Comparison of ENCODE assay signal across 17 cellular contexts in the genomic region with DNA sequence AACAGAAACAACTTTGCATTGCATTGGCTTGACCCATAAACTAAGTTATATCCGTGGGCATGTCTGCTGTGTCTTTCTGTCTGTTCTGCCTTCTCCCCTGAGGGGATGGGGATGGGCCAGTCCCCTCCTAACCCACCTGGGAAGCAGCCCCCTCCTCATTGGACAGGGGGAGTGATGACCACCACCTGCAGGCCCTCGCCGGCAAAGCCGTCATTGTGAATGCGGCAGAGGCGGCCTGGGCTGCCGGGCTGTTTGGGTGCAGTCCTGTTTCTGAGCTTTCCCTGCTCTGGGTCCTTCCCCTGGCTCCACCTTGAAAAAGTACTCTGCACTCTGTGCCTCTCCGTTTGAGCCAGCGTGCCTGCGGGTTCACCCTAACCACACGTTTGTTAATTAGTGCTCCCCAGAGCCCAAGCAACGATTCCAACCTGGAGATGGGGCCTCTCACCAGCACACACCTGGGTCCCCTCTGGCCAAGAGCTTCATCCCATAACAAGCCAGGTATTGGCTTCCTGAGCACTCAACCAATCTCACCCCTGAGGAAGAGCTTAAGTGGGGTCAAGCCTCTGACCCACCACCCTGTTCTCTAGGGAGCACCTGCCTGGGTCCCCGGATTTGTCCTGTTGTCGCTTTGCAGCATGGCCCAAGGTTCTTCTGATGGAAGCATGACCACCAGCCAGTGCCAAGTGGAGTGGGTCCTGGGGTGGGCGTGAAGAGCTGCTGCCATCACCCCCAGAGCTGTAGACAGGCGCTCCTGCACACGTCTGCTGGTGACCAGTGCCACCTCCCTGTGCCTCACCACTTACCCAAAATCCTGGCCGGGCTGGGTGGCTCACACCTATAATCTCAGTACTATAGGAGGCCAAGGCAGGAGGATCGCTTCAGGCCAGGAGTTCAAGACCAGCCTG. TPM values are rescaled to one million over a fixed set of nuclear protein-coding genes. Genes with fewer than 3 reads are reported as not detected.
DNase-seq lines count a peak whose midpoint lies in the region; ATAC-seq and TF ChIP-seq lines count a peak whose summit lies in the region.
"Had no signal": no experiment of that assay in that cellular context is flagged by ENCODE, and none has a peak within 500 bp of the region (broad histone marks: within the 10 kb centered on the region; RNA-seq: fewer than 3 reads in every experiment).

No MANE protein-coding gene starts in this region.

- H3K27me3 Mint-ChIP-seq in stimulated activated naive CD8-positive, alpha-beta T cell treated with anti-CD3 and anti-CD28 coated beads, Interleukin-15, Interleukin-2, amounts not matched to agents 100 ng/mL and 50 ng/mL, for 24 hours, result no peaks in the 10 kb centered on the region
- no peaks in the 10 kb centered on the region for H3K27me3 Mint-ChIP-seq in stimulated activated naive CD8-positive, alpha-beta T cell treated with anti-CD3 and anti-CD28 coated beads, Interleukin-15, amount 100 ng/mL, for 72 hours
- H3K27me3 Mint-ChIP-seq in T-cell (no peaks in the 10 kb centered on the region), nephron progenitor cell (ENCODE audit: low read depth, poor library complexity) (peaks cover 9% of the 10 kb centered on the region)
- H3K27me3 Mint-ChIP-seq: activated naive CD8-positive, alpha-beta T cell treated with anti-CD3 and anti-CD28 coated beads, Interleukin-2, amount 10 ng/mL, durations not matched to agents 7 days and 5 days had no signal

- H3K4me3 Mint-ChIP-seq in stimulated activated naive CD8-positive, alpha-beta T cell treated with anti-CD3 and anti-CD28 coated beads, Interleukin-15, Interleukin-2, amounts not matched to agents 100 ng/mL and 50 ng/mL, for 24 hours, result no peak overlapping the region
- H3K4me3 Mint-ChIP-seq in stimulated activated naive CD8-positive, alpha-beta T cell treated with anti-CD3 and anti-CD28 coated beads, Interleukin-15, amount 100 ng/mL, for 72 hours, result no peak overlapping the region
- no peak overlapping the region for H3K4me3 Mint-ChIP-seq in T-cell
- H3K4me3 Mint-ChIP-seq in nephron progenitor cell, result no peak overlapping the region
- H3K4me3 Mint-ChIP-seq: activated naive CD8-positive, alpha-beta T cell treated with anti-CD3 and anti-CD28 coated beads, Interleukin-2, amount 10 ng/mL, durations not matched to agents 7 days and 5 days; activated T-helper 1 cell treated with anti-CD3 and anti-CD28 coated beads, Interleukin-12 subunit alpha, Interleukin-12 subunit beta, Interleukin-2, Interleukin-4 antibody, amounts not matched to agents 30 ng/mL and 10 ng/mL and 1 ng/mL, durations not matched to agents 14 hours and 24 hours and 36 hours had no signal

- no peaks in the 10 kb centered on the region for H3K27me3 ChIP-seq in smooth muscle cell (ENCODE audit: low read depth)

- ATAC-seq in stimulated activated naive CD8-positive, alpha-beta T cell treated with anti-CD3 and anti-CD28 coated beads, Interleukin-15, amount 100 ng/mL, for 72 hours, result no peak
- ATAC-seq in T-cell (replicated peaks in 1 of 4) (no peak), HG03520 (IDR thresholded peaks at IDR 0.05; ENCODE audit: unreplicated experiment) (no peak)
- ATAC-seq: Right ventricle myocardium inferior had no signal

- 94% methylated on average over 19 of the region's 19 CpGs for WGBS in smooth muscle cell (ENCODE audit: low lambda C conversion rate)

- peak overlapping the region; percentile 11 for H3K27ac Mint-ChIP-seq in stimulated activated naive CD8-positive, alpha-beta T cell treated with anti-CD3 and anti-CD28 coated beads, Interleukin-15, Interleukin-2, amounts not matched to agents 100 ng/mL and 50 ng/mL, for 24 hours
- peak overlapping the region in 1 of 2 donors; percentile 88 for H3K27ac Mint-ChIP-seq in stimulated activated naive CD8-positive, alpha-beta T cell treated with anti-CD3 and anti-CD28 coated beads, Interleukin-15, amount 100 ng/mL, for 72 hours
- H3K27ac Mint-ChIP-seq in T-cell (peak overlapping the region; percentile 16 to 23), nephron progenitor cell (peak overlapping the region; percentile 42)
- H3K27ac Mint-ChIP-seq: activated naive CD8-positive, alpha-beta T cell treated with anti-CD3 and anti-CD28 coated beads, Interleukin-2, amount 10 ng/mL, durations not matched to agents 7 days and 5 days; activated T-helper 1 cell treated with anti-CD3 and anti-CD28 coated beads, Interleukin-12 subunit alpha, Interleukin-12 subunit beta, Interleukin-2, Interleukin-4 antibody, amounts not matched to agents 30 ng/mL and 10 ng/mL and 1 ng/mL, durations not matched to agents 14 hours and 24 hours and 36 hours had no signal

- H3K4me1 Mint-ChIP-seq in stimulated activated naive CD8-positive, alpha-beta T cell treated with anti-CD3 and anti-CD28 coated beads, Interleukin-15, Interleukin-2, amounts not matched to agents 100 ng/mL and 50 ng/mL, for 24 hours (ENCODE audit: low read depth), result no peaks in the 10 kb centered on the region
- peaks cover 9% of the 10 kb centered on the region for H3K4me1 Mint-ChIP-seq in stimulated activated naive CD8-positive, alpha-beta T cell treated with anti-CD3 and anti-CD28 coated beads, Interleukin-15, amount 100 ng/mL, for 72 hours
- peaks cover 7 to 23% (median 12%) of the 10 kb centered on the region in 3 donors for H3K4me1 Mint-ChIP-seq in T-cell
- peaks cover 25% of the 10 kb centered on the region for H3K4me1 Mint-ChIP-seq in nephron progenitor cell

- peaks cover 18% of the 10 kb centered on the region for H3K36me3 Mint-ChIP-seq in stimulated activated naive CD8-positive, alpha-beta T cell treated with anti-CD3 and anti-CD28 coated beads, Interleukin-15, Interleukin-2, amounts not matched to agents 100 ng/mL and 50 ng/mL, for 24 hours (ENCODE audit: low read depth)
- H3K36me3 Mint-ChIP-seq in T-cell (peaks cover 24% of the 10 kb centered on the region), nephron progenitor cell (ENCODE audit: low read depth) (peaks cover 27% of the 10 kb centered on the region)

- POLR2A ChIA-PET in T-cell (lab: Charles Lee), result interaction anchor here (0.5 kb wide), 2 partner anchors 57 to 443 kb away, joined by 4 to 10 read pairs; no protein-coding TSS in a partner anchor

- TF ChIP-seq CTCF in nephron progenitor cell (IDR thresholded peaks at IDR 0.05) (no peak), smooth muscle cell (IDR thresholded peaks at IDR 0.05; ENCODE audit: borderline replicate concordance, insufficient read depth, poor library complexity, severe bottlenecking) (no peak)

- H2AFZ ChIP-seq in smooth muscle cell (ENCODE audit: low read depth), result no peak overlapping the region

- no peaks in the 10 kb centered on the region for H3K4me1 ChIP-seq in smooth muscle cell (ENCODE audit: low read depth)

- H3K27ac ChIP-seq in smooth muscle cell (ENCODE audit: low read depth), result no peak overlapping the region

- H3K4me3 ChIP-seq in smooth muscle cell, result no peak overlapping the region

- no peak overlapping the region for H3K9ac ChIP-seq in smooth muscle cell (ENCODE audit: low read depth)

- no peaks in the 10 kb centered on the region for H3K9me3 ChIP-seq in smooth muscle cell (replicated peaks; ENCODE audit: low read depth)

- no peak overlapping the region for H3K4me2 ChIP-seq in smooth muscle cell

- no peaks in the 10 kb centered on the region for H3K79me2 ChIP-seq in smooth muscle cell (ENCODE audit: low read depth)

- no peaks in the 10 kb centered on the region for H3F3A ChIP-seq in smooth muscle cell (ENCODE audit: low read depth)

- no peaks in the 10 kb centered on the region for H3K9me3 Mint-ChIP-seq in stimulated activated naive CD8-positive, alpha-beta T cell treated with anti-CD3 and anti-CD28 coated beads, Interleukin-15, Interleukin-2, amounts not matched to agents 100 ng/mL and 50 ng/mL, for 24 hours
- H3K9me3 Mint-ChIP-seq in stimulated activated naive CD8-positive, alpha-beta T cell treated with anti-CD3 and anti-CD28 coated beads, Interleukin-15, amount 100 ng/mL, for 72 hours, result no peaks in the 10 kb centered on the region
- H3K9me3 Mint-ChIP-seq in T-cell, result no peaks in the 10 kb centered on the region
- H3K9me3 Mint-ChIP-seq in nephron progenitor cell, result peaks cover 7% of the 10 kb centered on the region
- H3K9me3 Mint-ChIP-seq: activated naive CD8-positive, alpha-beta T cell treated with anti-CD3 and anti-CD28 coated beads, Interleukin-2, amount 10 ng/mL, durations not matched to agents 7 days and 5 days; activated T-helper 1 cell treated with anti-CD3 and anti-CD28 coated beads, Interleukin-12 subunit alpha, Interleukin-12 subunit beta, Interleukin-2, Interleukin-4 antibody, amounts not matched to agents 30 ng/mL and 10 ng/mL and 1 ng/mL, durations not matched to agents 14 hours and 24 hours and 36 hours had no signal

- CTCF ChIA-PET in T-cell (lab: Charles Lee), result interaction anchor here in 1 of 2 donors (0.5 kb wide), 1 partner anchor 29 kb away, joined by 3 read pairs; no protein-coding TSS in a partner anchor

- H3K36me3 ChIP-seq in smooth muscle cell (ENCODE audit: low read depth), result no peaks in the 10 kb centered on the region

- DNase-seq in stimulated activated naive CD8-positive, alpha-beta T cell treated with anti-CD3 and anti-CD28 coated beads, Interleukin-15, amount 100 ng/mL, for 72 hours, result no peak
- DNase-seq in T-cell, result no peak
- DNase-seq in nephron progenitor cell, result no peak
- DNase-seq in smooth muscle cell (lab: John Stamatoyannopoulos, UW; ENCODE audit: unreplicated experiment), result no peak
- no peak for DNase-seq in stimulated activated naive CD4-positive, alpha-beta T cell treated with Interleukin-2 at 50 U/mL for 16 hours (lab: John Stamatoyannopoulos, UW)
- DNase-seq: activated naive CD8-positive, alpha-beta T cell treated with anti-CD3 and anti-CD28 coated beads, Interleukin-2, amount 10 ng/mL, durations not matched to agents 7 days and 5 days; DMS153; NCI-H1092; NCI-H2029; NCI-H345; nucleus accumbens; OCI-M1; T-helper 1 cell had no signal

- H4K20me1 ChIP-seq in smooth muscle cell (ENCODE audit: low read depth), result no peaks in the 10 kb centered on the region

RNA-seq across cellular contexts. Expression of a gene that starts 39.4 kb away (rescaled TPM):
- total RNA-seq in T-cell, result 100 to 1,000 TPM; 112 to 172 (median 145) TPM
- 5.7 and 8.8 TPM in 2 replicates for total RNA-seq in smooth muscle cell
- 17.2 and 34.8 TPM in 2 replicates for polyA plus RNA-seq in smooth muscle cell

Comparison
In these comparisons a context has a peak if more than half of its experiments do, and no peak if none do; other contexts are left out.
1. RNA of a gene that starts 39.4 kb away (total RNA-seq): 112 to 172 TPM in T-cell; 5.7 to 8.8 TPM in smooth muscle cell; every median in the first group is over 10 times any median in the second.